Comparison of ENCODE assay signal across 13 cellular contexts in genomic region chr20:51631953-51632352, GRCh38.
A peak's percentile ranks its signal among the peaks of the same experiment; 100 is the strongest.
DNase-seq lines count a peak whose midpoint lies in the region; ATAC-seq and TF ChIP-seq lines count a peak whose summit lies in the region.
"Had no signal": no experiment of that assay in that cellular context is flagged by ENCODE, and none has a peak within 500 bp of the region (broad histone marks: within the 10 kb centered on the region; RNA-seq: fewer than 3 reads in every experiment).

No MANE protein-coding gene starts in this region.

- H3K4me1 ChIP-seq in gastroesophageal sphincter (peaks cover 0 to 36% (median 18%) of the 10 kb centered on the region in 3 donors), skeletal muscle satellite cell (ENCODE audit: control insufficient read depth, insufficient read depth, low read length) (peaks cover 25% of the 10 kb centered on the region)

- H3K4me2 ChIP-seq in skeletal muscle satellite cell (ENCODE audit: low read length), result peak overlapping the region; percentile 76

- H3K9me3 ChIP-seq in gastroesophageal sphincter (no peaks in the 10 kb centered on the region), skeletal muscle satellite cell (replicated peaks; ENCODE audit: low read length) (no peaks in the 10 kb centered on the region)

- H3K4me1 Mint-ChIP-seq in Calu3 (ENCODE audit: low read depth, unreplicated experiment), result peaks cover 35% of the 10 kb centered on the region
- H3K4me1 Mint-ChIP-seq in activated T-helper 1 cell treated with anti-CD3 and anti-CD28 coated beads, Interleukin-12 subunit alpha, Interleukin-12 subunit beta, Interleukin-2, Interleukin-4 antibody, amounts not matched to agents 30 ng/mL and 10 ng/mL and 1 ng/mL, durations not matched to agents 14 hours and 24 hours and 36 hours (ENCODE audit: low read depth), result peaks cover 43% of the 10 kb centered on the region

- DNase-seq in Calu3, result no peak
- no peak for DNase-seq in activated T-helper 1 cell treated with anti-CD3 and anti-CD28 coated beads, Interleukin-12 subunit alpha, Interleukin-12 subunit beta, Interleukin-2, Interleukin-4 antibody, amounts not matched to agents 30 ng/mL and 10 ng/mL and 1 ng/mL, durations not matched to agents 14 hours and 24 hours and 36 hours (ENCODE audit: low spot score)
- DNase-seq in NCI-H128 (lab: John Stamatoyannopoulos, UW; ENCODE audit: unreplicated experiment), result no peak
- DNase-seq in LoVo (ENCODE audit: low spot score), result no peak
- DNase-seq: activated CD4-positive, CD25-positive, alpha-beta regulatory T cell; cerebellar nuclear complex; NCI-H1417 treated with DMSO at 0.1 percent for 48 hours; NCI-H748 treated with DMSO at 0.1 percent for 48 hours had no signal

- ATAC-seq in gastroesophageal sphincter (no peak), HG03521 (IDR thresholded peaks at IDR 0.05; ENCODE audit: unreplicated experiment) (no peak), GM18520 (IDR thresholded peaks at IDR 0.05; ENCODE audit: unreplicated experiment) (no peak)

- CTCF ChIA-PET in Calu3 (lab: Charles Lee), result no interaction called here

- intact Hi-C loops in Calu3 (cut with micrococcal nuclease; ENCODE audit: unreplicated experiment), result loop anchor here (10.0 kb wide), 1 partner anchor 133 kb away; the partner anchor contains the start of gene ATP9A
- intact Hi-C loops in activated T-helper 1 cell treated with anti-CD3 and anti-CD28 coated beads, Interleukin-12 subunit alpha, Interleukin-12 subunit beta, Interleukin-2, Interleukin-4 antibody, amounts not matched to agents 30 ng/mL and 10 ng/mL and 1 ng/mL, durations not matched to agents 14 hours and 24 hours and 36 hours (cut with micrococcal nuclease), result loop anchor here (1.0 to 10.0 kb wide), 9 partner anchors 29 to 416 kb away; partner anchors contain the start of gene ATP9A

- peaks cover 25% of the 10 kb centered on the region for H3K36me3 Mint-ChIP-seq in Calu3 (ENCODE audit: insufficient read depth, unreplicated experiment)
- peaks cover 7% of the 10 kb centered on the region for H3K36me3 Mint-ChIP-seq in activated T-helper 1 cell treated with anti-CD3 and anti-CD28 coated beads, Interleukin-12 subunit alpha, Interleukin-12 subunit beta, Interleukin-2, Interleukin-4 antibody, amounts not matched to agents 30 ng/mL and 10 ng/mL and 1 ng/mL, durations not matched to agents 14 hours and 24 hours and 36 hours (ENCODE audit: low read depth)

- peak overlapping the region in 3 of 4 donors; percentile 76 to 80 (median 78) for H3K27ac ChIP-seq in gastroesophageal sphincter
- H3K27ac ChIP-seq: SK-N-MC had no signal

- H3K9me3 Mint-ChIP-seq in Calu3 (ENCODE audit: low read depth, unreplicated experiment), result no peaks in the 10 kb centered on the region
- no peaks in the 10 kb centered on the region for H3K9me3 Mint-ChIP-seq in activated T-helper 1 cell treated with anti-CD3 and anti-CD28 coated beads, Interleukin-12 subunit alpha, Interleukin-12 subunit beta, Interleukin-2, Interleukin-4 antibody, amounts not matched to agents 30 ng/mL and 10 ng/mL and 1 ng/mL, durations not matched to agents 14 hours and 24 hours and 36 hours

- 90 to 100% methylated on average over 6 of the region's 6 CpGs for WGBS in gastroesophageal sphincter (ENCODE audit: low coverage in 1 of 2), 2 donors

- H3K27me3 Mint-ChIP-seq in Calu3 (ENCODE audit: unreplicated experiment), result no peaks in the 10 kb centered on the region
- peaks cover 7% of the 10 kb centered on the region for H3K27me3 Mint-ChIP-seq in activated T-helper 1 cell treated with anti-CD3 and anti-CD28 coated beads, Interleukin-12 subunit alpha, Interleukin-12 subunit beta, Interleukin-2, Interleukin-4 antibody, amounts not matched to agents 30 ng/mL and 10 ng/mL and 1 ng/mL, durations not matched to agents 14 hours and 24 hours and 36 hours (ENCODE audit: insufficient read depth)

- no peak overlapping the region for H3K4me3 ChIP-seq in gastroesophageal sphincter
- H3K4me3 ChIP-seq in skeletal muscle satellite cell (ENCODE audit: low read length), result peak overlapping the region; percentile 48
- H3K4me3 ChIP-seq: SK-N-MC had no signal

- peak overlapping the region; percentile 58 for H3K4me3 Mint-ChIP-seq in Calu3 (ENCODE audit: low read depth, unreplicated experiment)
- H3K4me3 Mint-ChIP-seq in activated T-helper 1 cell treated with anti-CD3 and anti-CD28 coated beads, Interleukin-12 subunit alpha, Interleukin-12 subunit beta, Interleukin-2, Interleukin-4 antibody, amounts not matched to agents 30 ng/mL and 10 ng/mL and 1 ng/mL, durations not matched to agents 14 hours and 24 hours and 36 hours, result no peak overlapping the region

- TF ChIP-seq CTCF in Calu3 (IDR thresholded peaks at IDR 0.05; ENCODE audit: unreplicated experiment) (no peak), gastroesophageal sphincter (IDR thresholded peaks at IDR 0.05) (no peak)

- H3K27me3 ChIP-seq in gastroesophageal sphincter (no peaks in the 10 kb centered on the region), skeletal muscle satellite cell (ENCODE audit: control insufficient read depth, insufficient read depth, low read length) (peaks cover 4% of the 10 kb centered on the region)

- no peak for TF ChIP-seq POLR2A in gastroesophageal sphincter (IDR thresholded peaks at IDR 0.05)

- no peak for TF ChIP-seq EP300 in gastroesophageal sphincter (IDR thresholded peaks at IDR 0.05)

- H3K9ac ChIP-seq in skeletal muscle satellite cell (ENCODE audit: low read depth, low read length), result peak overlapping the region; percentile 72

- peak overlapping the region; percentile 95 for H3K27ac Mint-ChIP-seq in Calu3 (ENCODE audit: unreplicated experiment)
- peak overlapping the region; percentile 70 for H3K27ac Mint-ChIP-seq in activated T-helper 1 cell treated with anti-CD3 and anti-CD28 coated beads, Interleukin-12 subunit alpha, Interleukin-12 subunit beta, Interleukin-2, Interleukin-4 antibody, amounts not matched to agents 30 ng/mL and 10 ng/mL and 1 ng/mL, durations not matched to agents 14 hours and 24 hours and 36 hours

- BruUV-seq in Calu3 (replicated peaks; lab: Mats Ljungman, UMichigan), result no TSS peak

- H3K36me3 ChIP-seq in gastroesophageal sphincter (peaks cover 0 to 30% of the 10 kb centered on the region in 2 donors), skeletal muscle satellite cell (ENCODE audit: insufficient read depth, low read length) (no peaks in the 10 kb centered on the region)
